8 cellular contexts compared by ENCODE assay signal in the genomic region with DNA sequence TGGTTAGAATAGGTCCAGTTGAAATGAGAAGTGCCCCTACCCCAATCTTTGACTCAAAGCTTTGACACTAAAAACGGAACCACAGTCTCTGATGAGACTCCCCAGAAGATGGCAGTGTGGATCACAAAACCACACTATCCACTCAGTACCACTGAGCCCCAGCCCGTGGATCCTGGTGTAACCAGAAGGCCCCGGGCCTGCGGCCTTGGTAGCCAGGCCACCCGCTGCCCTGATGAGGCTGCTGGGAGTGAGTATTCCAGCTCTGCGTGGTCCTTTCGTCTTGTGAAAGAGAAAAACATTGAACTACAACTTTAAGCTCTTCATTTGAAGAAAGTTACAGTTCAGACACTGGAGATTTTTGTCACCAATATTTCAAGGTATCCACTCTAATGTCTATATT. TPM values are rescaled to one million over a fixed set of nuclear protein-coding genes. Genes with fewer than 3 reads are reported as not detected.
DNase-seq lines count a peak whose midpoint lies in the region; ATAC-seq and TF ChIP-seq lines count a peak whose summit lies in the region.

No MANE protein-coding gene starts in this region.

- H3K36me3 ChIP-seq in gastroesophageal sphincter (no peaks in the 10 kb centered on the region), testis (ENCODE audit: low read depth, missing control alignments) (no peaks in the 10 kb centered on the region)

- TF ChIP-seq EP300 in gastroesophageal sphincter (IDR thresholded peaks at IDR 0.05): no peak

- H3K9me3 ChIP-seq in gastroesophageal sphincter (no peaks in the 10 kb centered on the region), testis (no peaks in the 10 kb centered on the region)

- DNase-seq in Kasumi-1 (lab: John Stamatoyannopoulos, UW) (peak; percentile 62 to 74), SHP77 treated with DMSO at 0.1 percent for 48 hours (lab: John Stamatoyannopoulos, UW) (peak; percentile 59), nucleus accumbens (lab: John Stamatoyannopoulos, UW) (peak in 55 of 56 donors; percentile 4 to 89 (median 62)), testis (peak; percentile 86)
- peak; percentile 50 for DNase-seq in activated naive CD4-positive, alpha-beta T cell treated with Interleukin-2 at 50 U/mL for 16 hours

- TF ChIP-seq POLR2A in gastroesophageal sphincter (IDR thresholded peaks at IDR 0.05) (no peak), testis (IDR thresholded peaks at IDR 0.05) (no peak)

- peak overlapping the region in 1 of 4 donors; percentile 33 for H3K27ac ChIP-seq in gastroesophageal sphincter
- peak overlapping the region in 1 of 2 donors; percentile 39 for H3K27ac ChIP-seq in testis

- peak; percentile 80 for TF ChIP-seq CTCF in GM12873 (IDR thresholded peaks at IDR 0.05; ENCODE audit: insufficient read depth, low read depth, low read length, missing control alignments)
- peak; percentile 35 to 82 (median 78) for TF ChIP-seq CTCF in gastroesophageal sphincter (IDR thresholded peaks at IDR 0.05)
- TF ChIP-seq CTCF in testis (IDR thresholded peaks at IDR 0.05): peak; percentile 55 to 71 (median 65)

- H3K4me1 ChIP-seq in gastroesophageal sphincter (peaks cover 0 to 7% (median 0%) of the 10 kb centered on the region in 3 donors), testis (no peaks in the 10 kb centered on the region)

- 10% methylated on average over 2 to 3 of the region's 7 CpGs for WGBS in gastroesophageal sphincter (ENCODE audit: low coverage in 1 of 2), 2 donors
- 35 to 36% methylated on average over 7 of the region's 7 CpGs for WGBS in testis, 2 donors

- ATAC-seq in gastroesophageal sphincter (peak; percentile 96), HG03108 (IDR thresholded peaks at IDR 0.05; ENCODE audit: unreplicated experiment) (no peak)

- intact Hi-C loops in testis (cut with DNase I; ENCODE audit: low total_unique reads): no loop called here

- no peaks in the 10 kb centered on the region for H3K27me3 ChIP-seq in gastroesophageal sphincter
- H3K27me3 ChIP-seq in testis: no peaks in the 10 kb centered on the region

- H3K4me3 ChIP-seq in gastroesophageal sphincter (no peak overlapping the region), testis (no peak overlapping the region)

RNA-seq across cellular contexts. Expression of a gene that starts 42.2 kb away (rescaled TPM):
- 1 to 10 TPM in 2 of 4 donors, under 1 TPM in 1, not detected in 1; 0.72 to 6.3 (median 2.3) TPM for total RNA-seq in gastroesophageal sphincter
- total RNA-seq in testis: 1 to 10 TPM; 3.8 to 4.1 TPM
- 16.2 TPM for polyA plus RNA-seq in testis (ENCODE audit: insufficient read depth, low read depth, low replicate concordance)

RNA-seq across cellular contexts. Expression of a gene that starts 45.0 kb away (rescaled TPM):
- total RNA-seq in gastroesophageal sphincter (100 to 1,000 TPM; 252 to 375 (median 312) TPM), testis (10 to 100 TPM; 80.4 to 95.0 TPM)
- 31.4 TPM for polyA plus RNA-seq in testis (ENCODE audit: insufficient read depth, low read depth, low replicate concordance)
